ENCODE assay signal across 24 cellular contexts in the genomic region with DNA sequence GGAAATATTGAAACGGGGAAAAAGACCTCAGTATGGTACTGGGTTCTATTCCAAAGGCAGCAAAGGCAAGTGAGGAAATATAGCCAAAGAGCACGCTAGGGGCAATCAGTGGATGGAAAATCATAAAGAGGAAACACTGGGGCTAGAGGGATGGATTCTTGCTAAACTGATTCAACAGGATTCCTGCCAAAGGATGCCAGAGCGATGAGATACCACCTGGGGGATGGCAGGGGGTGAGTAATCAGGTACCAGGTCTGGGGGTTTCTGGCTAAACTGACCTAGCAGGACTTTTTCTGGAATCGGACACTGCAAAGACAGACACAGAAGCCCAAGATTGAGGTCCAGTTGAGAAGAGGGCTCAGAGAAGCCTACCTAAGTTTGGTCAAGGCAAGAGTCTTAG. TPM values are rescaled to one million over a fixed set of nuclear protein-coding genes. Genes with fewer than 3 reads are reported as not detected.
DNase-seq lines count a peak whose midpoint lies in the region; TF ChIP-seq lines count a peak whose summit lies in the region.
"Had no signal": no experiment of that assay in that cellular context is flagged by ENCODE, and none has a peak within 500 bp of the region (broad histone marks: within the 10 kb centered on the region; RNA-seq: fewer than 3 reads in every experiment).

No MANE protein-coding gene starts in this region.

- H2BK15ac ChIP-seq in mesenchymal stem cell (ENCODE audit: low read depth, poor library complexity, severe bottlenecking), result no peak overlapping the region

- DNase-seq in Daoy (ENCODE audit: low read depth) (peak; percentile 60), astrocyte of the hippocampus (ENCODE audit: low read depth, low spot score) (peak; percentile 39), mesenchymal stem cell (no peak), coronary artery (ENCODE audit: low spot score) (no peak), GM10266 (ENCODE audit: extremely low spot score) (no peak), head of caudate nucleus (no peak)
- DNase-seq in stimulated activated naive CD4-positive, alpha-beta T cell treated with Interleukin-2 at 50 U/mL for 16 hours (lab: John Stamatoyannopoulos, UW), result no peak
- DNase-seq: activated naive CD4-positive, alpha-beta T cell treated with anti-CD3 and anti-CD28 coated beads, Interleukin-2, amount 10 ng/mL, durations not matched to agents 7 days and 5 days; activated T-cell treated with anti-CD3 and anti-CD28 coated beads, Interleukin-2, amount 50 U/mL, for 24 hours; AML-193; DMS79 treated with DMSO at 0.1 percent for 48 hours; erythroblast; foreskin melanocyte; NCI-H1417; NCI-H2107; NCI-H524; NK-92 treated with Interleukin-12 subunit alpha and Interleukin-12 subunit beta, amount 100 ng/mL, for 24 hours; Peyer's patch; small intestine; thyroid gland had no signal

- intact Hi-C loops in head of caudate nucleus (cut with DNase I), result no loop called here

- peaks cover 0 to 7% of the 10 kb centered on the region in 2 experiments for H3K27me3 ChIP-seq in mesenchymal stem cell (ENCODE audit: control insufficient read depth in 1 of 2, insufficient read depth in 1 of 2, low read length in 2 of 2)
- H3K27me3 ChIP-seq: Peyer's patch, thyroid gland had no signal

- H3K9me3 ChIP-seq in KOPT-K1 (ENCODE audit: insufficient read depth, low read length, poor library complexity, severe bottlenecking) (no peaks in the 10 kb centered on the region), mesenchymal stem cell (ENCODE audit: control insufficient read depth, low read length) (no peaks in the 10 kb centered on the region)
- H3K9me3 ChIP-seq: Peyer's patch, thyroid gland had no signal

- H3K14ac ChIP-seq in mesenchymal stem cell (ENCODE audit: low read length in 2 of 2), result no peak overlapping the region

- no peak overlapping the region for H4K91ac ChIP-seq in mesenchymal stem cell (ENCODE audit: low read length)

- H4K8ac ChIP-seq in mesenchymal stem cell (ENCODE audit: low read length), result no peak overlapping the region

- H2BK12ac ChIP-seq in mesenchymal stem cell (ENCODE audit: low read length in 2 of 2), result no peak overlapping the region

- H3K9ac ChIP-seq in mesenchymal stem cell (ENCODE audit: low read length), result peak overlapping the region; percentile 39

- H3K4ac ChIP-seq in mesenchymal stem cell (ENCODE audit: low read depth in 1 of 2, low read length in 2 of 2), result no peak overlapping the region

- H3K4me2 ChIP-seq in mesenchymal stem cell (ENCODE audit: low read length, poor library complexity, severe bottlenecking), result no peak overlapping the region
- H3K4me2 ChIP-seq: GM23338 had no signal

- H3K36me3 ChIP-seq in KOPT-K1 (ENCODE audit: insufficient read depth, low read length) (peaks cover 78% of the 10 kb centered on the region), mesenchymal stem cell (ENCODE audit: control insufficient read depth in 1 of 2, insufficient read depth in 2 of 2, low read depth in 1 of 2, low read length in 2 of 2) (no peaks in the 10 kb centered on the region)
- H3K36me3 ChIP-seq: Peyer's patch, thyroid gland had no signal

- H3K18ac ChIP-seq in mesenchymal stem cell (ENCODE audit: low read depth in 1 of 2, low read length in 2 of 2), result no peak overlapping the region

- H2BK5ac ChIP-seq in mesenchymal stem cell (ENCODE audit: low read depth, low read length, poor library complexity, severe bottlenecking), result no peak overlapping the region

- H3K4me3 ChIP-seq in mesenchymal stem cell (ENCODE audit: insufficient read depth in 1 of 2, low read depth in 1 of 2, low read length in 2 of 2), result no peak overlapping the region
- H3K4me3 ChIP-seq in coronary artery, result no peak overlapping the region
- H3K4me3 ChIP-seq: GM23338, Peyer's patch, thyroid gland had no signal

- H2BK120ac ChIP-seq in mesenchymal stem cell (ENCODE audit: low read depth, low read length), result no peak overlapping the region

- H3K23ac ChIP-seq in mesenchymal stem cell (ENCODE audit: low read length in 2 of 2), result no peak overlapping the region

- WGBS in mesenchymal stem cell, result 90% methylated on average over 4 of the region's 4 CpGs

- H3K4me1 ChIP-seq in mesenchymal stem cell (ENCODE audit: control insufficient read depth, insufficient read depth, low read depth, low read length), result no peaks in the 10 kb centered on the region
- H3K4me1 ChIP-seq: Peyer's patch had no signal

- no peak for TF ChIP-seq CTCF in coronary artery (IDR thresholded peaks at IDR 0.05)
- no peak for TF ChIP-seq CTCF in GM10266 (IDR thresholded peaks at IDR 0.05; ENCODE audit: control insufficient read depth, insufficient read depth, low read depth, missing control alignments)

- peak overlapping the region; percentile 30 for H3K27ac ChIP-seq in KOPT-K1 (ENCODE audit: low read depth, low read length, poor library complexity, severe bottlenecking)
- H3K27ac ChIP-seq in mesenchymal stem cell (ENCODE audit: low read length, poor library complexity, severe bottlenecking), result no peak overlapping the region
- H3K27ac ChIP-seq in coronary artery, result no peak overlapping the region
- H3K27ac ChIP-seq: Peyer's patch had no signal

- no peak overlapping the region for H2AFZ ChIP-seq in mesenchymal stem cell (ENCODE audit: low read depth, low read length)
- H2AFZ ChIP-seq: GM23338 had no signal

- no peaks in the 10 kb centered on the region for H3K79me1 ChIP-seq in mesenchymal stem cell (replicated peaks; ENCODE audit: low read length, poor library complexity, severe bottlenecking)

- H2AK5ac ChIP-seq in mesenchymal stem cell (ENCODE audit: low read length, severe bottlenecking), result no peak overlapping the region

RNA-seq across cellular contexts. Expression of a gene that starts 6.7 kb away (rescaled TPM):
- 0.29 TPM in 1 of 2 replicates, not detected in the other for total RNA-seq in Daoy (2014; rRNA removed; shearing (Covaris generic))
- polyA plus RNA-seq in mesenchymal stem cell (2013, experiment 1 of 2), result not detected
- not detected for polyA plus RNA-seq in mesenchymal stem cell (2013, experiment 2 of 2)
- total RNA-seq: GM23338, lung microvascular endothelial cell had no signal

RNA-seq across cellular contexts. Expression of a gene that starts 33.8 kb away (rescaled TPM):
- 5.7 and 11.0 TPM in 2 replicates for total RNA-seq in Daoy (2014; rRNA removed; shearing (Covaris generic))
- polyA plus RNA-seq in mesenchymal stem cell (2013, experiment 1 of 2), result 0.95 TPM
- polyA plus RNA-seq in mesenchymal stem cell (2013, experiment 2 of 2), result 0.85 TPM
- polyA plus RNA-seq: HepG2 had no signal

RNA-seq across cellular contexts. Expression of a gene that starts 56.4 kb away (rescaled TPM):
- total RNA-seq in Daoy (2014; rRNA removed; shearing (Covaris generic)), result 0.06 TPM in 1 of 2 replicates, not detected in the other
- not detected for polyA plus RNA-seq in mesenchymal stem cell (2013, experiment 1 of 2)
- polyA plus RNA-seq in mesenchymal stem cell (2013, experiment 2 of 2), result not detected
- total RNA-seq: GM23338, HepG2, lung microvascular endothelial cell, Peyer's patch, thyroid gland had no signal
- polyA plus RNA-seq: GM23338, HepG2 had no signal

Comparison
In these comparisons a context has a peak if more than half of its experiments do, and no peak if none do; other contexts are left out.
1. DNase-seq: peak in Daoy (single experiment) and astrocyte of the hippocampus (single experiment); none in mesenchymal stem cell (single experiment), coronary artery (single experiment), GM10266 (single experiment), head of caudate nucleus (0 of 42) and stimulated activated naive CD4-positive, alpha-beta T cell treated with Interleukin-2 at 50 U/mL for 16 hours (single experiment).